ENCODE assay signal across 19 cellular contexts in genomic region chr2:125167820-125168219, GRCh38.
DNase-seq lines count a peak whose midpoint lies in the region; ATAC-seq and TF ChIP-seq lines count a peak whose summit lies in the region.
"Had no signal": no experiment of that assay in that cellular context is flagged by ENCODE, and none has a peak within 500 bp of the region (broad histone marks: within the 10 kb centered on the region; RNA-seq: fewer than 3 reads in every experiment).

No MANE protein-coding gene starts in this region.

- H3K36me3 ChIP-seq in breast epithelium = no peaks in the 10 kb centered on the region
- H3K36me3 ChIP-seq in hepatocyte (replicated peaks; ENCODE audit: insufficient read depth, low read depth) = no peaks in the 10 kb centered on the region
- H3K36me3 ChIP-seq: prostate gland, tibial artery had no signal

- in situ Hi-C loops in astrocyte of the spinal cord (cut with HindIII; ENCODE audit: low sequenced_read_pairs) = no loop called here

- peak; percentile 82 for DNase-seq in MCF 10A (ENCODE audit: unreplicated experiment)
- DNase-seq in breast epithelium (ENCODE audit: low spot score in 2 of 2) = no peak
- peak; percentile 82 for DNase-seq in astrocyte of the spinal cord (ENCODE audit: low read depth, low spot score)
- DNase-seq in fibroblast of villous mesenchyme (ENCODE audit: low read depth) = peak; percentile 57
- no peak for DNase-seq in activated naive CD4-positive, alpha-beta T cell (lab: John Stamatoyannopoulos, UW)
- no peak for DNase-seq in hepatocyte (ENCODE audit: low spot score)
- DNase-seq: naive thymus-derived CD8-positive, alpha-beta T cell; NCI-H1930; NCI-H446 treated with DMSO at 0.1 percent for 48 hours; SHP77; T-helper 17 cell; tibial artery had no signal

- no peaks in the 10 kb centered on the region for H3K9me3 Mint-ChIP-seq in MCF 10A (ENCODE audit: unreplicated experiment)
- H3K9me3 Mint-ChIP-seq in stimulated activated memory B cell treated with anti-CD40 and anti-IgM and Interleukin-4, amounts not matched to agents 10 μg/mL and 1 μg/mL and 100 μg/mL, for 72 hours = peaks cover 6% of the 10 kb centered on the region

- BruUV-seq in MCF 10A (replicated peaks; lab: Mats Ljungman, UMichigan) = no TSS peak

- H3K27me3 ChIP-seq in breast epithelium = no peaks in the 10 kb centered on the region
- H3K27me3 ChIP-seq in hepatocyte = no peaks in the 10 kb centered on the region
- H3K27me3 ChIP-seq: tibial artery had no signal

- H3K4me3 ChIP-seq in breast epithelium (no peak overlapping the region), astrocyte of the spinal cord (ENCODE audit: low read depth, low read length) (no peak overlapping the region), fibroblast of villous mesenchyme (ENCODE audit: low read depth, low read length) (no peak overlapping the region), hepatocyte (no peak overlapping the region)
- H3K4me3 ChIP-seq: coronary artery, prostate gland, tibial artery had no signal

- H3K4me2 ChIP-seq in hepatocyte = no peak overlapping the region

- no peaks in the 10 kb centered on the region for H3K9me2 ChIP-seq in hepatocyte (replicated peaks; ENCODE audit: insufficient read depth)

- no peak overlapping the region for H2AFZ ChIP-seq in hepatocyte

- H3K79me2 ChIP-seq in hepatocyte = no peaks in the 10 kb centered on the region

- no peaks in the 10 kb centered on the region for H3K9me3 ChIP-seq in breast epithelium
- H3K9me3 ChIP-seq in hepatocyte (ENCODE audit: low read depth) = no peaks in the 10 kb centered on the region
- H3K9me3 ChIP-seq: prostate gland, tibial artery had no signal

- no peak for ATAC-seq in stimulated activated memory B cell treated with anti-CD40 and anti-IgM and Interleukin-4, amounts not matched to agents 10 μg/mL and 1 μg/mL and 100 μg/mL, for 72 hours
- no peak for ATAC-seq in HG02870 (IDR thresholded peaks at IDR 0.05; ENCODE audit: unreplicated experiment)
- ATAC-seq: activated T-helper 17 cell treated with anti-CD3 and anti-CD28 coated beads, Interleukin-2, amount 50 U/mL, for 72 hours; naive thymus-derived CD8-positive, alpha-beta T cell; stimulated activated effector memory CD8-positive, alpha-beta T cell treated with anti-CD3 and anti-CD28 coated beads, Interleukin-12 subunit alpha, Interleukin-12 subunit beta, amount 100 ng/mL, for 72 hours; T-helper 17 cell had no signal

- TF ChIP-seq CTCF in MCF 10A (IDR thresholded peaks at IDR 0.05; ENCODE audit: unreplicated experiment) (no peak), breast epithelium (IDR thresholded peaks at IDR 0.05) (no peak), astrocyte of the spinal cord (IDR thresholded peaks at IDR 0.05; ENCODE audit: low read depth, low read length) (no peak), fibroblast of villous mesenchyme (IDR thresholded peaks at IDR 0.05; ENCODE audit: insufficient read depth, low read depth, low read length) (no peak), hepatocyte (IDR thresholded peaks at IDR 0.05; ENCODE audit: poor library complexity) (no peak)

- CTCF ChIA-PET in MCF 10A (lab: Yijun Ruan, JAX) = interaction anchor here (0.6 to 1.7 kb wide), 3 partner anchors 14 to 690 kb away, joined by 3 read pairs; no protein-coding TSS in a partner anchor

- H4K20me1 ChIP-seq in hepatocyte (ENCODE audit: insufficient read depth, poor library complexity, severe bottlenecking) = no peaks in the 10 kb centered on the region

- intact Hi-C loops in MCF 10A (cut with micrococcal nuclease) (no loop called here), breast epithelium (cut with DNase I; ENCODE audit: low total_unique reads) (no loop called here)

- peak overlapping the region; percentile 65 for H3K27ac Mint-ChIP-seq in MCF 10A (ENCODE audit: low read depth, unreplicated experiment)
- H3K27ac Mint-ChIP-seq in stimulated activated memory B cell treated with anti-CD40 and anti-IgM and Interleukin-4, amounts not matched to agents 10 μg/mL and 1 μg/mL and 100 μg/mL, for 72 hours = no peak overlapping the region
- H3K27ac Mint-ChIP-seq: activated T-helper 17 cell treated with anti-CD3 and anti-CD28 coated beads, Interleukin-2, amount 50 U/mL, for 72 hours; naive thymus-derived CD8-positive, alpha-beta T cell; stimulated activated effector memory CD8-positive, alpha-beta T cell treated with anti-CD3 and anti-CD28 coated beads, Interleukin-12 subunit alpha, Interleukin-12 subunit beta, amount 100 ng/mL, for 72 hours; T-helper 17 cell had no signal

- POLR2A ChIA-PET in MCF 10A (lab: Yijun Ruan, JAX) = interaction anchor here (1.4 kb wide), 1 partner anchor 253 kb away, joined by 4 read pairs; no protein-coding TSS in a partner anchor

- no peaks in the 10 kb centered on the region for H3K27me3 Mint-ChIP-seq in MCF 10A (ENCODE audit: insufficient read depth, unreplicated experiment)
- H3K27me3 Mint-ChIP-seq in stimulated activated memory B cell treated with anti-CD40 and anti-IgM and Interleukin-4, amounts not matched to agents 10 μg/mL and 1 μg/mL and 100 μg/mL, for 72 hours = no peaks in the 10 kb centered on the region
- H3K27me3 Mint-ChIP-seq: activated T-helper 17 cell treated with anti-CD3 and anti-CD28 coated beads, Interleukin-2, amount 50 U/mL, for 72 hours; naive thymus-derived CD8-positive, alpha-beta T cell; T-helper 17 cell had no signal

- no peak overlapping the region for H3K4me3 Mint-ChIP-seq in MCF 10A (ENCODE audit: unreplicated experiment)
- H3K4me3 Mint-ChIP-seq in stimulated activated memory B cell treated with anti-CD40 and anti-IgM and Interleukin-4, amounts not matched to agents 10 μg/mL and 1 μg/mL and 100 μg/mL, for 72 hours = no peak overlapping the region
- H3K4me3 Mint-ChIP-seq: activated T-helper 17 cell treated with anti-CD3 and anti-CD28 coated beads, Interleukin-2, amount 50 U/mL, for 72 hours; naive thymus-derived CD8-positive, alpha-beta T cell; stimulated activated effector memory CD8-positive, alpha-beta T cell treated with anti-CD3 and anti-CD28 coated beads, Interleukin-12 subunit alpha, Interleukin-12 subunit beta, amount 100 ng/mL, for 72 hours; T-helper 17 cell had no signal

- no peak for TF ChIP-seq POLR2A in breast epithelium (IDR thresholded peaks at IDR 0.05)

- H3K4me1 Mint-ChIP-seq in MCF 10A (ENCODE audit: insufficient read depth, unreplicated experiment) = peaks cover 32% of the 10 kb centered on the region
- H3K4me1 Mint-ChIP-seq in stimulated activated memory B cell treated with anti-CD40 and anti-IgM and Interleukin-4, amounts not matched to agents 10 μg/mL and 1 μg/mL and 100 μg/mL, for 72 hours = no peaks in the 10 kb centered on the region
- H3K4me1 Mint-ChIP-seq: activated T-helper 17 cell treated with anti-CD3 and anti-CD28 coated beads, Interleukin-2, amount 50 U/mL, for 72 hours; naive thymus-derived CD8-positive, alpha-beta T cell; stimulated activated effector memory CD8-positive, alpha-beta T cell treated with anti-CD3 and anti-CD28 coated beads, Interleukin-12 subunit alpha, Interleukin-12 subunit beta, amount 100 ng/mL, for 72 hours; T-helper 17 cell had no signal

- H3K4me1 ChIP-seq in breast epithelium (no peaks in the 10 kb centered on the region), hepatocyte (ENCODE audit: insufficient read depth) (no peaks in the 10 kb centered on the region)
- H3K4me1 ChIP-seq: prostate gland, tibial artery had no signal

- no peaks in the 10 kb centered on the region for H3K36me3 Mint-ChIP-seq in MCF 10A (ENCODE audit: insufficient read depth, unreplicated experiment)
- H3K36me3 Mint-ChIP-seq in stimulated activated memory B cell treated with anti-CD40 and anti-IgM and Interleukin-4, amounts not matched to agents 10 μg/mL and 1 μg/mL and 100 μg/mL, for 72 hours = no peaks in the 10 kb centered on the region
- H3K36me3 Mint-ChIP-seq: stimulated activated effector memory CD8-positive, alpha-beta T cell treated with anti-CD3 and anti-CD28 coated beads, Interleukin-12 subunit alpha, Interleukin-12 subunit beta, amount 100 ng/mL, for 72 hours had no signal

- H3K27ac ChIP-seq in breast epithelium (no peak overlapping the region), hepatocyte (no peak overlapping the region)
- H3K27ac ChIP-seq: 22Rv1, coronary artery, prostate gland, tibial artery had no signal

Comparison
In these comparisons a context has a peak if more than half of its experiments do, and no peak if none do; other contexts are left out.
1. DNase-seq: peak in MCF 10A (single experiment), astrocyte of the spinal cord (single experiment) and fibroblast of villous mesenchyme (single experiment); none in breast epithelium (0 of 2), activated naive CD4-positive, alpha-beta T cell (0 of 4) and hepatocyte (single experiment).